ENCODE assay signal across 8 cellular contexts in genomic region chr2:42792583-42793313, GRCh38. TPM values are rescaled to one million over a fixed set of nuclear protein-coding genes. Genes with fewer than 3 reads are reported as not detected.
DNase-seq lines count a peak whose midpoint lies in the region; ATAC-seq, FAIRE-seq and TF ChIP-seq lines count a peak whose summit lies in the region.

TSS of gene HAAO (minus strand) at chr2:42792583. CDS start at chr2:42792536, 47 bp downstream.

- H3K27ac Mint-ChIP-seq in activated T-helper 1 cell treated with anti-CD3 and anti-CD28 coated beads, Interleukin-12 subunit alpha, Interleukin-12 subunit beta, Interleukin-2, Interleukin-4 antibody, amounts not matched to agents 30 ng/mL and 10 ng/mL and 1 ng/mL, durations not matched to agents 14 hours and 24 hours and 36 hours: peak within 1 kb of the TSS; percentile 59

- H3K9me3 ChIP-seq in right atrium auricular region (no peaks in the 10 kb centered on the region), psoas muscle (no peaks in the 10 kb centered on the region)

- FAIRE-seq in H54 (lab: Jason Lieb, UNC): no peak

- H3K4me3 ChIP-seq in right atrium auricular region (peak within 1 kb of the TSS; percentile 38 to 59), psoas muscle (peak within 1 kb of the TSS; percentile 74)

- peaks cover 26% of the 10 kb centered on the region for H3K4me1 Mint-ChIP-seq in activated T-helper 1 cell treated with anti-CD3 and anti-CD28 coated beads, Interleukin-12 subunit alpha, Interleukin-12 subunit beta, Interleukin-2, Interleukin-4 antibody, amounts not matched to agents 30 ng/mL and 10 ng/mL and 1 ng/mL, durations not matched to agents 14 hours and 24 hours and 36 hours (ENCODE audit: low read depth)

- ATAC-seq in HG02588 (IDR thresholded peaks at IDR 0.05; ENCODE audit: unreplicated experiment) (peak; percentile 29), psoas muscle (peak; percentile 51 to 74 (median 64))

- no peak for DNase-seq in activated T-helper 1 cell treated with anti-CD3 and anti-CD28 coated beads, Interleukin-12 subunit alpha, Interleukin-12 subunit beta, Interleukin-2, Interleukin-4 antibody, amounts not matched to agents 30 ng/mL and 10 ng/mL and 1 ng/mL, durations not matched to agents 14 hours and 24 hours and 36 hours (ENCODE audit: low spot score)
- no peak for DNase-seq in right atrium auricular region (ENCODE audit: low spot score)
- peak; percentile 63 to 78 for DNase-seq in psoas muscle
- no peak for DNase-seq in NCI-H187 (lab: John Stamatoyannopoulos, UW)
- DNase-seq in H54 (ENCODE audit: insufficient read length, low spot score): no peak
- no peak for DNase-seq in DMS153 (lab: John Stamatoyannopoulos, UW)

- no peaks in the 10 kb centered on the region for H3K9me3 Mint-ChIP-seq in activated T-helper 1 cell treated with anti-CD3 and anti-CD28 coated beads, Interleukin-12 subunit alpha, Interleukin-12 subunit beta, Interleukin-2, Interleukin-4 antibody, amounts not matched to agents 30 ng/mL and 10 ng/mL and 1 ng/mL, durations not matched to agents 14 hours and 24 hours and 36 hours

- H3K27me3 Mint-ChIP-seq in activated T-helper 1 cell treated with anti-CD3 and anti-CD28 coated beads, Interleukin-12 subunit alpha, Interleukin-12 subunit beta, Interleukin-2, Interleukin-4 antibody, amounts not matched to agents 30 ng/mL and 10 ng/mL and 1 ng/mL, durations not matched to agents 14 hours and 24 hours and 36 hours (ENCODE audit: insufficient read depth): peaks cover 38% of the 10 kb centered on the region

- peak; percentile 28 for TF ChIP-seq POLR2A in GM15510 (IDR thresholded peaks at IDR 0.05; ENCODE audit: borderline replicate concordance, extremely low read depth, insufficient read length)
- TF ChIP-seq POLR2A in H54 (IDR thresholded peaks at IDR 0.05; ENCODE audit: low read depth, low read length): no peak

- TF ChIP-seq CTCF in right atrium auricular region (IDR thresholded peaks at IDR 0.05) (peak in 1 of 2 donors; percentile 54), psoas muscle (IDR thresholded peaks at IDR 0.05) (no peak)

- peak within 1 kb of the TSS; percentile 76 for H3K4me3 Mint-ChIP-seq in activated T-helper 1 cell treated with anti-CD3 and anti-CD28 coated beads, Interleukin-12 subunit alpha, Interleukin-12 subunit beta, Interleukin-2, Interleukin-4 antibody, amounts not matched to agents 30 ng/mL and 10 ng/mL and 1 ng/mL, durations not matched to agents 14 hours and 24 hours and 36 hours

- H3K27me3 ChIP-seq in right atrium auricular region: no peaks in the 10 kb centered on the region
- peaks cover 0 to 18% (median 2%) of the 10 kb centered on the region in 3 donors for H3K27me3 ChIP-seq in psoas muscle (ENCODE audit: insufficient read depth in 3 of 3, low read length in 2 of 3)

- H3K27ac ChIP-seq in right atrium auricular region: peak within 1 kb of the TSS; percentile 77 to 80
- peak within 1 kb of the TSS; percentile 76 for H3K27ac ChIP-seq in psoas muscle

- 4 to 19% (median 7%) methylated on average over 53 to 73 of the region's 73 CpGs for WGBS in psoas muscle, 3 donors

- H3K36me3 Mint-ChIP-seq in activated T-helper 1 cell treated with anti-CD3 and anti-CD28 coated beads, Interleukin-12 subunit alpha, Interleukin-12 subunit beta, Interleukin-2, Interleukin-4 antibody, amounts not matched to agents 30 ng/mL and 10 ng/mL and 1 ng/mL, durations not matched to agents 14 hours and 24 hours and 36 hours (ENCODE audit: low read depth): peaks cover 8% of the 10 kb centered on the region

- intact Hi-C loops in activated T-helper 1 cell treated with anti-CD3 and anti-CD28 coated beads, Interleukin-12 subunit alpha, Interleukin-12 subunit beta, Interleukin-2, Interleukin-4 antibody, amounts not matched to agents 30 ng/mL and 10 ng/mL and 1 ng/mL, durations not matched to agents 14 hours and 24 hours and 36 hours (cut with micrococcal nuclease): loop anchor here (5.0 kb wide), 2 partner anchors 70 to 300 kb away; partner anchors contain the start of gene KCNG3
- intact Hi-C loops in psoas muscle (cut with DNase I): no loop called here

- H3K36me3 ChIP-seq in right atrium auricular region (no peaks in the 10 kb centered on the region), psoas muscle (ENCODE audit: insufficient read depth in 1 of 2, low read depth in 1 of 2) (no peaks in the 10 kb centered on the region)

- H3K4me1 ChIP-seq in right atrium auricular region: peaks cover 0 to 25% of the 10 kb centered on the region in 2 donors
- no peaks in the 10 kb centered on the region for H3K4me1 ChIP-seq in psoas muscle

RNA-seq across cellular contexts. Expression of gene HAAO, which starts in this region (rescaled TPM):
- total RNA-seq in activated T-helper 1 cell treated with anti-CD3 and anti-CD28 coated beads, Interleukin-12 subunit alpha, Interleukin-12 subunit beta, Interleukin-2, Interleukin-4 antibody, amounts not matched to agents 30 ng/mL and 10 ng/mL and 1 ng/mL, durations not matched to agents 14 hours and 24 hours and 36 hours: 0.37 and 0.86 TPM in 2 replicates
- total RNA-seq in right atrium auricular region (1 to 10 TPM; 1.4 to 2.6 TPM), psoas muscle (1 to 10 TPM in 3 of 4 donors, under 1 TPM in 1; 0.78 to 4.9 (median 1.9) TPM)
- under 1 TPM; 0.78 to 0.93 (median 0.80) TPM for polyA plus RNA-seq in psoas muscle

Comparison
In these comparisons a context has a peak if more than half of its experiments do, and no peak if none do; other contexts are left out.
1. DNase-seq: peak in psoas muscle (2 of 2); none in activated T-helper 1 cell treated with anti-CD3 and anti-CD28 coated beads, Interleukin-12 subunit alpha, Interleukin-12 subunit beta, Interleukin-2, Interleukin-4 antibody, amounts not matched to agents 30 ng/mL and 10 ng/mL and 1 ng/mL, durations not matched to agents 14 hours and 24 hours and 36 hours (single experiment), right atrium auricular region (single experiment), NCI-H187 (0 of 2), H54 (single experiment) and DMS153 (single experiment).